Comparison of ENCODE assay signal across 14 cellular contexts in genomic region chr5:122297587-122298298, GRCh38. TPM values are rescaled to one million over a fixed set of nuclear protein-coding genes. Genes with fewer than 3 reads are reported as not detected.
DNase-seq lines count a peak whose midpoint lies in the region; ATAC-seq and TF ChIP-seq lines count a peak whose summit lies in the region.
"Had no signal": no experiment of that assay in that cellular context is flagged by ENCODE, and none has a peak within 500 bp of the region (broad histone marks: within the 10 kb centered on the region; RNA-seq: fewer than 3 reads in every experiment).

No MANE protein-coding gene starts in this region.

- H3K9me3 ChIP-seq in body of pancreas (no peaks in the 10 kb centered on the region), esophagus squamous epithelium (no peaks in the 10 kb centered on the region)

- WGBS in body of pancreas, 2 donors = 64 to 76% methylated on average over 6 of the region's 6 CpGs
- WGBS in esophagus squamous epithelium, 2 donors = 75 to 92% methylated on average over 6 of the region's 6 CpGs

- no peak overlapping the region for H3K4me3 Mint-ChIP-seq in immature natural killer cell
- H3K4me3 Mint-ChIP-seq: activated B cell treated with CpG ODN at 0.5 μM for 24 hours, memory B cell had no signal

- H3K27ac ChIP-seq in body of pancreas = no peak overlapping the region
- H3K27ac ChIP-seq in esophagus squamous epithelium = no peak overlapping the region
- H3K27ac ChIP-seq: brain microvascular endothelial cell had no signal

- peaks cover 0 to 14% (median 0%) of the 10 kb centered on the region in 3 donors for H3K27me3 Mint-ChIP-seq in immature natural killer cell (ENCODE audit: low read depth in 3 of 3)

- no peaks in the 10 kb centered on the region for H3K36me3 Mint-ChIP-seq in immature natural killer cell
- H3K36me3 Mint-ChIP-seq: memory B cell had no signal

- H3K4me3 ChIP-seq in body of pancreas = no peak overlapping the region
- no peak overlapping the region for H3K4me3 ChIP-seq in esophagus squamous epithelium

- TF ChIP-seq POLR2A in body of pancreas (IDR thresholded peaks at IDR 0.05) (no peak), esophagus squamous epithelium (IDR thresholded peaks at IDR 0.05) (no peak)

- H3K27ac Mint-ChIP-seq in immature natural killer cell = no peak overlapping the region
- H3K27ac Mint-ChIP-seq: activated B cell treated with CpG ODN at 0.5 μM for 24 hours, memory B cell had no signal

- no peaks in the 10 kb centered on the region for H3K4me1 ChIP-seq in body of pancreas
- peaks cover 0 to 9% (median 0%) of the 10 kb centered on the region in 3 donors for H3K4me1 ChIP-seq in esophagus squamous epithelium

- intact Hi-C loops in body of pancreas (cut with DNase I) = no loop called here
- intact Hi-C loops in esophagus squamous epithelium (cut with DNase I) = no loop called here

- H3K36me3 ChIP-seq in body of pancreas (replicated peaks in 1 of 2; ENCODE audit: insufficient read depth in 1 of 2, low read depth in 2 of 2) (no peaks in the 10 kb centered on the region), esophagus squamous epithelium (no peaks in the 10 kb centered on the region)
- H3K36me3 ChIP-seq: brain microvascular endothelial cell had no signal

- no peak for TF ChIP-seq CTCF in body of pancreas (IDR thresholded peaks at IDR 0.05)
- no peak for TF ChIP-seq CTCF in esophagus squamous epithelium (IDR thresholded peaks at IDR 0.05)

- H3K27me3 ChIP-seq in body of pancreas = no peaks in the 10 kb centered on the region
- no peaks in the 10 kb centered on the region for H3K27me3 ChIP-seq in esophagus squamous epithelium
- H3K27me3 ChIP-seq: brain microvascular endothelial cell had no signal

- ATAC-seq in GM18517 (IDR thresholded peaks at IDR 0.05; ENCODE audit: unreplicated experiment) = peak; percentile 89
- ATAC-seq in GM21367 (IDR thresholded peaks at IDR 0.05; ENCODE audit: unreplicated experiment) = peak; percentile 93
- ATAC-seq in HG02943 (IDR thresholded peaks at IDR 0.05; ENCODE audit: low read depth, unreplicated experiment) = peak; percentile 84
- ATAC-seq in HG03558 (IDR thresholded peaks at IDR 0.05; ENCODE audit: extremely low read depth, unreplicated experiment) = peak; percentile 64
- no peak for ATAC-seq in body of pancreas

- peaks cover 0 to 5% (median 2%) of the 10 kb centered on the region in 6 donors for H3K9me3 Mint-ChIP-seq in immature natural killer cell

- no peak for DNase-seq in immature natural killer cell
- DNase-seq in body of pancreas = no peak
- no peak for DNase-seq in NAMALWA (ENCODE audit: low spot score)
- DNase-seq in esophagus squamous epithelium (lab: John Stamatoyannopoulos, UW) = no peak
- DNase-seq: activated B cell treated with CpG ODN at 0.5 μM for 24 hours; activated T-cell treated with anti-CD3 and anti-CD28 coated beads, Interleukin-2, amount 50 U/mL, for 48 hours; brain microvascular endothelial cell; DND-41; stimulated activated CD4-positive, alpha-beta T cell treated with anti-CD3 and anti-CD28 coated beads, Interleukin-4, amount 100 ng/mL, for 24 hours had no signal

- no peaks in the 10 kb centered on the region for H3K4me1 Mint-ChIP-seq in immature natural killer cell
- H3K4me1 Mint-ChIP-seq: activated B cell treated with CpG ODN at 0.5 μM for 24 hours, memory B cell had no signal

RNA-seq across cellular contexts. Expression of gene SNCAIP, which starts 14.3 kb away (rescaled TPM):
- polyA plus RNA-seq in immature natural killer cell = not detected
- 1 to 10 TPM; 1.3 to 2.6 TPM for total RNA-seq in body of pancreas
- 1 to 10 TPM in 3 of 4 donors, under 1 TPM in 1; 0.48 to 3.3 (median 2.3) TPM for total RNA-seq in esophagus squamous epithelium
- total RNA-seq: activated B cell treated with CpG ODN at 0.5 μM for 24 hours had no signal
